ENCODE assay signal across 19 cellular contexts in the genomic region with DNA sequence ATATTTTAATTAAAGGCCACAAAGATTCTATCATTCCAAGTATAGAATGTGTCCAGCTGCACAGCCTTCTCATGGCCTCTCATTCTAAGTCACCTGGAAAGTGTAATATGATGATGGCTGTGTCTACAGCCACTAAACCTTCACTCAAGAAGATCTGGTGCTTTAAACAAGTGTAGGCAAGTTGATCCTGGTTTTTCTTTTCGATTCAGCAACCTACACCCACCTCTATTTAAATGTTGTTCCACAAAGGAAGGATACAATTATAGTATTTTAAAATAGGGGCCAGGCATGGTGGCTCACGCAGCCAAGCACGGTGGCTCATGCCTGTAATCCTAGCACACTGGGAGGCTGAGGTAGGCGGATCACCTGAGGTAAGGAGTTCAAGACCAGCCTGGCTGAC.
"Had no signal": no experiment of that assay in that cellular context is flagged by ENCODE, and none has a peak within 500 bp of the region (broad histone marks: within the 10 kb centered on the region; RNA-seq: fewer than 3 reads in every experiment).

No MANE protein-coding gene starts in this region.

- FAIRE-seq: endothelial cell of umbilical vein, islet of Langerhans, pancreas had no signal

- DNase-seq: activated CD4-positive, alpha-beta T cell treated with anti-CD3 and anti-CD28 coated beads for 48 hours; activated CD8-positive, alpha-beta memory T cell treated with anti-CD3 and anti-CD28 coated beads, Interleukin-2, amount 50 U/mL, for 48 hours; activated gamma-delta T cell treated with Interleukin-2 at 50 U/mL for 16 hours; activated T-cell treated with anti-CD3 and anti-CD28 coated beads, Interleukin-2, amount 50 U/mL, for 72 hours; amniotic stem cell; body of pancreas; cortex of kidney; effector CD8-positive, alpha-beta T cell; mucosa of descending colon; naive thymus-derived CD4-positive, alpha-beta T cell; pancreas; sigmoid colon; stimulated activated CD4-positive, alpha-beta T cell treated with anti-CD3 and anti-CD28 coated beads, Interleukin-1b, Interleukin-23, amount 100 ng/mL, for 48 hours; stimulated activated naive CD8-positive, alpha-beta T cell treated with anti-CD3 and anti-CD28 coated beads, Interleukin-15, amount 100 ng/mL, for 72 hours; T-helper 17 cell; upper lobe of right lung had no signal

- H3K4me1 ChIP-seq: pancreas had no signal

- H3K27me3 ChIP-seq: body of pancreas, pancreas, sigmoid colon, upper lobe of right lung had no signal

- H3K27ac ChIP-seq: body of pancreas, pancreas, sigmoid colon, thoracic aorta, upper lobe of right lung had no signal

- H3K4me3 ChIP-seq: body of pancreas, mucosa of descending colon, pancreas, sigmoid colon, thoracic aorta, upper lobe of right lung had no signal

- H3K36me3 ChIP-seq: pancreas, sigmoid colon, thoracic aorta, upper lobe of right lung had no signal
